2 cellular contexts compared by ENCODE assay signal in the genomic region with DNA sequence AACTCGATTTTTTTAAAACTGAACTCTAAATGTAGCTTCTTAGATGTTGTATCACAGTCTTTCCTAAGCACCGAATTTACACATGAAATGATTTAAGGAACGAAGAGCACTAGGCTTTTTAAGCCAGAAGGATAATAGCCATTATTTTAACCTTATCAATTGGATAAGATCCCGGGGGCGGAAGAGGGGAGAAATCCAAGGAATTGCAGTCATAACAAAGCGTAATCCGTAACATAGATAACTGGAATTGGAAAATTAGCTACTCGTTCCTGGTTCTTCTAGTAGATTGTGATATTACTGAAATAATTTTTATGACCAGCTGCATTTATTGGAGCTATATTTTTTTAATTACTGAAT.
TF ChIP-seq lines count a peak whose summit lies in the region.

No MANE protein-coding gene starts in this region.

TF ChIP-seq in HEK293, 187 proteins besides CTCF, POLR2A, EP300 and RAD21 (continued from another document):
- TF ChIP-seq, protein P1, sequence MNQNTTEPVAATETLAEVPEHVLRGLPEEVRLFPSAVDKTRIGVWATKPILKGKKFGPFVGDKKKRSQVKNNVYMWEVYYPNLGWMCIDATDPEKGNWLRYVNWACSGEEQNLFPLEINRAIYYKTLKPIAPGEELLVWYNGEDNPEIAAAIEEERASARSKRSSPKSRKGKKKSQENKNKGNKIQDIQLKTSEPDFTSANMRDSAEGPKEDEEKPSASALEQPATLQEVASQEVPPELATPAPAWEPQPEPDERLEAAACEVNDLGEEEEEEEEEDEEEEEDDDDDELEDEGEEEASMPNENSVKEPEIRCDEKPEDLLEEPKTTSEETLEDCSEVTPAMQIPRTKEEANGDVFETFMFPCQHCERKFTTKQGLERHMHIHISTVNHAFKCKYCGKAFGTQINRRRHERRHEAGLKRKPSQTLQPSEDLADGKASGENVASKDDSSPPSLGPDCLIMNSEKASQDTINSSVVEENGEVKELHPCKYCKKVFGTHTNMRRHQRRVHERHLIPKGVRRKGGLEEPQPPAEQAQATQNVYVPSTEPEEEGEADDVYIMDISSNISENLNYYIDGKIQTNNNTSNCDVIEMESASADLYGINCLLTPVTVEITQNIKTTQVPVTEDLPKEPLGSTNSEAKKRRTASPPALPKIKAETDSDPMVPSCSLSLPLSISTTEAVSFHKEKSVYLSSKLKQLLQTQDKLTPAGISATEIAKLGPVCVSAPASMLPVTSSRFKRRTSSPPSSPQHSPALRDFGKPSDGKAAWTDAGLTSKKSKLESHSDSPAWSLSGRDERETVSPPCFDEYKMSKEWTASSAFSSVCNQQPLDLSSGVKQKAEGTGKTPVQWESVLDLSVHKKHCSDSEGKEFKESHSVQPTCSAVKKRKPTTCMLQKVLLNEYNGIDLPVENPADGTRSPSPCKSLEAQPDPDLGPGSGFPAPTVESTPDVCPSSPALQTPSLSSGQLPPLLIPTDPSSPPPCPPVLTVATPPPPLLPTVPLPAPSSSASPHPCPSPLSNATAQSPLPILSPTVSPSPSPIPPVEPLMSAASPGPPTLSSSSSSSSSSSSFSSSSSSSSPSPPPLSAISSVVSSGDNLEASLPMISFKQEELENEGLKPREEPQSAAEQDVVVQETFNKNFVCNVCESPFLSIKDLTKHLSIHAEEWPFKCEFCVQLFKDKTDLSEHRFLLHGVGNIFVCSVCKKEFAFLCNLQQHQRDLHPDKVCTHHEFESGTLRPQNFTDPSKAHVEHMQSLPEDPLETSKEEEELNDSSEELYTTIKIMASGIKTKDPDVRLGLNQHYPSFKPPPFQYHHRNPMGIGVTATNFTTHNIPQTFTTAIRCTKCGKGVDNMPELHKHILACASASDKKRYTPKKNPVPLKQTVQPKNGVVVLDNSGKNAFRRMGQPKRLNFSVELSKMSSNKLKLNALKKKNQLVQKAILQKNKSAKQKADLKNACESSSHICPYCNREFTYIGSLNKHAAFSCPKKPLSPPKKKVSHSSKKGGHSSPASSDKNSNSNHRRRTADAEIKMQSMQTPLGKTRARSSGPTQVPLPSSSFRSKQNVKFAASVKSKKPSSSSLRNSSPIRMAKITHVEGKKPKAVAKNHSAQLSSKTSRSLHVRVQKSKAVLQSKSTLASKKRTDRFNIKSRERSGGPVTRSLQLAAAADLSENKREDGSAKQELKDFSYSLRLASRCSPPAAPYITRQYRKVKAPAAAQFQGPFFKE (tag by site-specific recombination; IDR thresholded peaks at IDR 0.05; ENCODE audit: borderline replicate concordance), result no peak
- TF ChIP-seq HOXC10 (CRISPR knock-in tag; IDR thresholded peaks at IDR 0.05) (no peak), ZNF785 (tag by site-specific recombination; IDR thresholded peaks at IDR 0.05) (no peak), IKZF3 (tag by site-specific recombination; IDR thresholded peaks at IDR 0.05) (peak; percentile 45; the same call in 1 of the 2 replicates), ZBTB11 (tag by site-specific recombination; conservative IDR thresholded peaks at IDR 0.05; ENCODE audit: low read depth) (no peak), ZEB2 (tag by site-specific recombination; IDR thresholded peaks at IDR 0.05) (no peak), ZNF114 (tag by site-specific recombination; IDR thresholded peaks at IDR 0.05) (no peak)

TF ChIP-seq in WTC11, 78 proteins besides CTCF, POLR2A, EP300 and RAD21 (continued from another document):
- no peak for TF ChIP-seq AFF4 (CRISPR knock-in tag; IDR thresholded peaks at IDR 0.05; ENCODE audit: borderline replicate concordance)
- no peak for TF ChIP-seq CREM (CRISPR knock-in tag; IDR thresholded peaks at IDR 0.05)
- TF ChIP-seq RORB (CRISPR knock-in tag; IDR thresholded peaks at IDR 0.05), result no peak
TF ChIP-seq in WTC11: peak in this region for 0.
